ENCODE assay signal across 12 cellular contexts in genomic region chr20:9360427-9360826, GRCh38.
DNase-seq lines count a peak whose midpoint lies in the region; ATAC-seq and TF ChIP-seq lines count a peak whose summit lies in the region.
"Had no signal": no experiment of that assay in that cellular context is flagged by ENCODE, and none has a peak within 500 bp of the region (broad histone marks: within the 10 kb centered on the region; RNA-seq: fewer than 3 reads in every experiment).

No MANE protein-coding gene starts in this region.

- H3K27me3 ChIP-seq in left ventricle myocardium inferior (ENCODE audit: low read depth) = no peaks in the 10 kb centered on the region
- no peaks in the 10 kb centered on the region for H3K27me3 ChIP-seq in right atrium auricular region

- CTCF ChIA-PET in activated CD8-positive, alpha-beta memory T cell treated with anti-CD3 and anti-CD28 coated beads, Interleukin-2, amount 10 ng/mL, durations not matched to agents 7 days and 5 days (lab: Charles Lee) = no interaction called here
- CTCF ChIA-PET in T-cell (lab: Charles Lee) = no interaction called here

- H3K4me3 Mint-ChIP-seq in neural crest cell (peak overlapping the region; percentile 69), T-cell (no peak overlapping the region)
- no peak overlapping the region for H3K4me3 Mint-ChIP-seq in activated CD8-positive, alpha-beta memory T cell treated with anti-CD3 and anti-CD28 coated beads, Interleukin-2, amount 10 ng/mL, durations not matched to agents 7 days and 5 days
- H3K4me3 Mint-ChIP-seq: CD14-positive monocyte had no signal

- H3K36me3 Mint-ChIP-seq in neural crest cell (ENCODE audit: low read depth) (peaks cover 20% of the 10 kb centered on the region), T-cell (no peaks in the 10 kb centered on the region)
- H3K36me3 Mint-ChIP-seq in activated CD8-positive, alpha-beta memory T cell treated with anti-CD3 and anti-CD28 coated beads, Interleukin-2, amount 10 ng/mL, durations not matched to agents 7 days and 5 days = no peaks in the 10 kb centered on the region
- H3K36me3 Mint-ChIP-seq: CD14-positive monocyte had no signal

- ATAC-seq in activated CD8-positive, alpha-beta memory T cell treated with anti-CD3 and anti-CD28 coated beads, Interleukin-2, amount 10 ng/mL, durations not matched to agents 7 days and 5 days = no peak
- ATAC-seq in T-cell (replicated peaks in 1 of 4) = no peak

- intact Hi-C loops in left ventricle myocardium inferior (cut with micrococcal nuclease) = loop anchor here (10.0 kb wide), 1 partner anchor 566 kb away; no protein-coding TSS in a partner anchor

- H3K9me3 Mint-ChIP-seq in neural crest cell = no peaks in the 10 kb centered on the region
- no peaks in the 10 kb centered on the region for H3K9me3 Mint-ChIP-seq in activated CD8-positive, alpha-beta memory T cell treated with anti-CD3 and anti-CD28 coated beads, Interleukin-2, amount 10 ng/mL, durations not matched to agents 7 days and 5 days (ENCODE audit: low read depth)
- H3K9me3 Mint-ChIP-seq in T-cell = no peaks in the 10 kb centered on the region
- H3K9me3 Mint-ChIP-seq: CD14-positive monocyte had no signal

- POLR2A ChIA-PET in T-cell (lab: Charles Lee) = no interaction called here

- H3K36me3 ChIP-seq in left ventricle myocardium inferior (peaks cover 28% of the 10 kb centered on the region), right atrium auricular region (peaks cover 13% of the 10 kb centered on the region)

- H3K27ac ChIP-seq in left ventricle myocardium inferior (replicated peaks) (peak overlapping the region; percentile 33), right atrium auricular region (no peak overlapping the region)

- H3K27ac Mint-ChIP-seq in neural crest cell (ENCODE audit: unreplicated experiment) (peak overlapping the region; percentile 85), T-cell (no peak overlapping the region)
- no peak overlapping the region for H3K27ac Mint-ChIP-seq in activated CD8-positive, alpha-beta memory T cell treated with anti-CD3 and anti-CD28 coated beads, Interleukin-2, amount 10 ng/mL, durations not matched to agents 7 days and 5 days

- H3K9me3 ChIP-seq in left ventricle myocardium inferior (replicated peaks) = no peaks in the 10 kb centered on the region
- no peaks in the 10 kb centered on the region for H3K9me3 ChIP-seq in right atrium auricular region

- H3K4me1 Mint-ChIP-seq in neural crest cell = peaks cover 42% of the 10 kb centered on the region
- no peaks in the 10 kb centered on the region for H3K4me1 Mint-ChIP-seq in activated CD8-positive, alpha-beta memory T cell treated with anti-CD3 and anti-CD28 coated beads, Interleukin-2, amount 10 ng/mL, durations not matched to agents 7 days and 5 days
- H3K4me1 Mint-ChIP-seq in T-cell = no peaks in the 10 kb centered on the region
- H3K4me1 Mint-ChIP-seq: CD14-positive monocyte had no signal

- H3K4me3 ChIP-seq in left ventricle myocardium inferior (no peak overlapping the region), right atrium auricular region (no peak overlapping the region)

- H3K27me3 Mint-ChIP-seq in neural crest cell (ENCODE audit: low read depth) (no peaks in the 10 kb centered on the region), T-cell (no peaks in the 10 kb centered on the region)
- H3K27me3 Mint-ChIP-seq in activated CD8-positive, alpha-beta memory T cell treated with anti-CD3 and anti-CD28 coated beads, Interleukin-2, amount 10 ng/mL, durations not matched to agents 7 days and 5 days = no peaks in the 10 kb centered on the region

- DNase-seq in left ventricle myocardium inferior (no peak), right atrium auricular region (ENCODE audit: low spot score) (no peak), fibroblast of gingiva (ENCODE audit: low read depth) (peak; percentile 89), neural crest cell (ENCODE audit: low read depth, low spot score) (no peak), T-helper 1 cell (no peak), T-cell (no peak)
- DNase-seq in activated CD8-positive, alpha-beta memory T cell treated with anti-CD3 and anti-CD28 coated beads, Interleukin-2, amount 10 ng/mL, durations not matched to agents 7 days and 5 days = no peak
- no peak for DNase-seq in activated CD4-positive, alpha-beta T cell treated with anti-CD3 and anti-CD28 coated beads for 4 hours
- DNase-seq: 8988T, NCI-H187 treated with DMSO at 0.1 percent for 48 hours, Right ventricle myocardium superior had no signal

- no peak for TF ChIP-seq CTCF in left ventricle myocardium inferior (IDR thresholded peaks at IDR 0.05; ENCODE audit: borderline replicate concordance)
- no peak for TF ChIP-seq CTCF in right atrium auricular region (IDR thresholded peaks at IDR 0.05)
- TF ChIP-seq CTCF in neural crest cell (conservative IDR thresholded peaks at IDR 0.05) = no peak

- H3K4me1 ChIP-seq in left ventricle myocardium inferior (peaks cover 14% of the 10 kb centered on the region), right atrium auricular region (peaks cover 0 to 13% of the 10 kb centered on the region in 2 donors)
